8 cellular contexts compared by ENCODE assay signal in genomic region chr4:164956766-164957643, GRCh38. TPM values are rescaled to one million over a fixed set of nuclear protein-coding genes. Genes with fewer than 3 reads are reported as not detected.
A peak's percentile ranks its signal among the peaks of the same experiment; 100 is the strongest.
DNase-seq lines count a peak whose midpoint lies in the region; ATAC-seq, FAIRE-seq and TF ChIP-seq lines count a peak whose summit lies in the region.

No MANE protein-coding gene starts in this region.

- no peaks in the 10 kb centered on the region for H3K36me3 ChIP-seq in vagina

- peak; percentile 97 for FAIRE-seq in HTR-8/SVneo (lab: Jason Lieb, UNC)

- DNase-seq in COLO668 (lab: John Stamatoyannopoulos, UW; ENCODE audit: unreplicated experiment) (peak; percentile 47), GM20000 (ENCODE audit: low spot score) (peak; percentile 88), HTR-8/SVneo (ENCODE audit: insufficient read length, low spot score) (peak; percentile 91), SW 1271 (lab: John Stamatoyannopoulos, UW) (peak; percentile 65 to 77), amniotic stem cell (lab: John Stamatoyannopoulos, UW) (peak; percentile 2), right cardiac atrium (peak; percentile 75 to 91 (median 87)), retina (peak; percentile 93), vagina (ENCODE audit: extremely low spot score in 2 of 2) (no peak)

- intact Hi-C loops in right cardiac atrium (cut with DNase I), result no loop called here
- intact Hi-C loops in vagina (cut with DNase I), result no loop called here

- no peaks in the 10 kb centered on the region for H3K4me1 ChIP-seq in right cardiac atrium (ENCODE audit: control insufficient read depth, insufficient read depth, low read length)
- peaks cover 11% of the 10 kb centered on the region for H3K4me1 ChIP-seq in vagina

- peak overlapping the region; percentile 43 for H3K4me3 ChIP-seq in right cardiac atrium (ENCODE audit: low read length)
- peak overlapping the region; percentile 62 to 71 for H3K4me3 ChIP-seq in vagina

- TF ChIP-seq CTCF in GM20000 (IDR thresholded peaks at IDR 0.05; ENCODE audit: extremely low read depth, missing control alignments) (no peak), vagina (IDR thresholded peaks at IDR 0.05) (no peak)

- ATAC-seq in right cardiac atrium, result peak; percentile 99

- H3K27ac ChIP-seq in right cardiac atrium (ENCODE audit: low read length), result peak overlapping the region; percentile 71
- peak overlapping the region; percentile 30 for H3K27ac ChIP-seq in vagina

- WGBS in right cardiac atrium, result 7% methylated on average over 46 of the region's 46 CpGs

- H3K27me3 ChIP-seq in right cardiac atrium (ENCODE audit: control insufficient read depth, insufficient read depth) (no peaks in the 10 kb centered on the region), vagina (no peaks in the 10 kb centered on the region)

- H3K9me3 ChIP-seq in right cardiac atrium (ENCODE audit: control insufficient read depth, low read length) (no peaks in the 10 kb centered on the region), vagina (no peaks in the 10 kb centered on the region)

- no peak for TF ChIP-seq POLR2A in vagina (IDR thresholded peaks at IDR 0.05)

RNA-seq across cellular contexts. Expression of gene TRIM61, which starts 20.5 kb away (rescaled TPM):
- total RNA-seq in right cardiac atrium, result 1 to 10 TPM; 3.0 to 4.2 (median 3.3) TPM
- polyA plus RNA-seq in right cardiac atrium, result 2.3 TPM
- not detected for total RNA-seq in vagina

Comparison
In these comparisons a context has a peak if more than half of its experiments do, and no peak if none do; other contexts are left out.
1. DNase-seq: peak in COLO668 (single experiment), GM20000 (single experiment), HTR-8/SVneo (single experiment), SW 1271 (2 of 2), amniotic stem cell (single experiment), right cardiac atrium (3 of 3) and retina (single experiment); none in vagina (0 of 2).